In the genomic region with DNA sequence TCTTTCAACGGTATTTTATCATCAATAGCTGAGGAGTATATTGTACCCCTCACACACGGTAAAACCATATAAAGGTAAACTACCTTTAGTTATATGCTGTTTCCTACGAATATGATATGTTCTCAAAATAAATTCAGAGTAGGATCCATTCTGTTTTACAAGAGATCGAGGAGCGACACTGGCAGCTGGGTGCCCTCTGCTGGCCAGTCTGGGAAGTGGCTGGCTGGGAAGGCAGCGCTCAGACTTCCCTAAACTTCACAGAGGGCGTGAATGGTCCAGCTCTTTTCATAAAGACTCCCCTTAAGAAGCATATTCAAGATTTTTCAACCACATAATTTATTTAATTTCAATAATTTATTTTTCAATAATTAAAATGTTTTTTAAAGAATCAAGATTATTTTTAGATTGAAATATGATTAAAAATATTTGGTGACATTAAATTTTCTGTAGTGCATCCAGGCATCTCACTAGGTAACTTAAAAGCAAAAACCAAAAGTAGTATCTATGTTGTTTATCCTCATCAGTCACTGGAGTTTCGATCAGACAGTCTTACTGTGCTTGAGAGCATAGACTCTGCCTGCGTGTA, we compare ENCODE assay signal across 8 cellular contexts.
A peak's percentile ranks its signal among the peaks of the same experiment; 100 is the strongest.
DNase-seq lines count a peak whose midpoint lies in the region; ATAC-seq, FAIRE-seq and TF ChIP-seq lines count a peak whose summit lies in the region.

No MANE protein-coding gene starts in this region.

- POLR2A ChIA-PET in GM12878 (lab: Charles Lee), result no interaction called here

- H3K4me1 ChIP-seq in Karpas-422 (ENCODE audit: low read length) (no peaks in the 10 kb centered on the region), GM12878 (ENCODE audit: control insufficient read depth, insufficient read depth, low read length) (no peaks in the 10 kb centered on the region), spleen (peaks cover 0 to 14% (median 3%) of the 10 kb centered on the region in 6 donors)

- no peaks in the 10 kb centered on the region for H3K36me3 ChIP-seq in Karpas-422 (ENCODE audit: insufficient read depth, low read length)
- no peaks in the 10 kb centered on the region for H3K36me3 ChIP-seq in GM12878 (ENCODE audit: control insufficient read depth in 2 of 2, insufficient read depth in 2 of 2, low read length in 1 of 2)
- H3K36me3 ChIP-seq in spleen, result no peaks in the 10 kb centered on the region

- BruUV-seq in GM12878 (replicated peaks; lab: Mats Ljungman, UMichigan), result no TSS peak

- H3K4me3 ChIP-seq in Karpas-422 (ENCODE audit: low read length) (no peak overlapping the region), GM12878 (no peak overlapping the region), iPS-18c (ENCODE audit: insufficient read depth, low read depth, low read length) (0 out of 2 replicates have a peak overlapping the region, but pooled peaks have one; percentile 15), spleen (no peak overlapping the region)

- TF ChIP-seq POLR2A in GM12878 (IDR thresholded peaks at IDR 0.05; ENCODE audit: low read depth, low read length) (no peak), spleen (IDR thresholded peaks at IDR 0.05) (no peak)

- H3K9me3 ChIP-seq in Karpas-422 (ENCODE audit: low read length) (no peaks in the 10 kb centered on the region), GM12878 (replicated peaks; ENCODE audit: control insufficient read depth, insufficient read depth, low read length) (no peaks in the 10 kb centered on the region), iPS-18c (ENCODE audit: control insufficient read depth, insufficient read depth, low read length) (no peaks in the 10 kb centered on the region), spleen (no peaks in the 10 kb centered on the region)

- H2AFZ ChIP-seq in Karpas-422 (ENCODE audit: low read length) (no peak overlapping the region), GM12878 (ENCODE audit: control insufficient read depth, low read depth, low read length) (no peak overlapping the region)

- peak; percentile 99 for TF ChIP-seq CTCF in GM10266 (IDR thresholded peaks at IDR 0.05; ENCODE audit: control insufficient read depth, insufficient read depth, low read depth, missing control alignments)
- peak; percentile 94 to 99 (median 97); a peak in 5 of 6 replicates for TF ChIP-seq CTCF in GM12878 (IDR thresholded peaks at IDR 0.05 in 2 of 3, conservative IDR thresholded peaks at IDR 0.05 in 1 of 3; ENCODE audit: control insufficient read depth in 2 of 3, extremely low read depth in 1 of 3, insufficient read depth in 1 of 3, low read depth in 3 of 3, low read length in 3 of 3)
- peak; percentile 55 to 97 (median 94) for TF ChIP-seq CTCF in spleen (IDR thresholded peaks at IDR 0.05 in 8 of 11, conservative IDR thresholded peaks at IDR 0.05 in 3 of 11)

- DNase-seq in GM10266 (ENCODE audit: extremely low spot score), result peak; percentile 81
- DNase-seq in Karpas-422, result peak; percentile 82
- peak in 3 of 5 experiments; percentile 25 to 63 (median 43) for DNase-seq in T-helper 2 cell
- DNase-seq in GM12878 (ENCODE audit: low read depth, low spot score), result no peak
- DNase-seq in spleen, result peak; percentile 89
- DNase-seq in putamen (ENCODE audit: low spot score), result no peak

- peak; percentile 91 for ATAC-seq in GM21723 (IDR thresholded peaks at IDR 0.05; ENCODE audit: unreplicated experiment)
- peak; percentile 92 for ATAC-seq in GM12878

- TF ChIP-seq RAD21 in GM12878 (IDR thresholded peaks at IDR 0.05; ENCODE audit: insufficient read depth, low read depth, low read length), result peak; percentile 77

- SMC1A ChIA-PET in GM12878 (lab: Charles Lee; ENCODE audit: uncharacterized antibody, unreplicated experiment), result interaction anchor here (0.9 to 3.8 kb wide), 8 partner anchors 9 to 416 kb away, joined by 3 to 29 read pairs (median 4); no protein-coding TSS in a partner anchor

- H3K27ac ChIP-seq in Karpas-422 (ENCODE audit: low read length) (no peak overlapping the region), GM12878 (ENCODE audit: control insufficient read depth, insufficient read depth) (no peak overlapping the region), spleen (no peak overlapping the region)

- no peaks in the 10 kb centered on the region for H3K79me2 ChIP-seq in Karpas-422 (ENCODE audit: low read length)
- H3K79me2 ChIP-seq in GM12878 (ENCODE audit: control insufficient read depth, insufficient read depth, low read length), result no peaks in the 10 kb centered on the region

- no peaks in the 10 kb centered on the region for H4K20me1 ChIP-seq in Karpas-422 (ENCODE audit: insufficient read depth, low read depth, low read length)
- H4K20me1 ChIP-seq in GM12878 (ENCODE audit: control insufficient read depth, insufficient read depth), result no peaks in the 10 kb centered on the region

- CTCF ChIA-PET in GM12878 (lab: Yijun Ruan, JAX), result interaction anchor here (0.6 to 4.8 kb wide), 11 partner anchors 10 to 500 kb away, joined by 3 to 108 read pairs (median 4); no protein-coding TSS in a partner anchor

- no peak overlapping the region for H3K4me2 ChIP-seq in Karpas-422 (ENCODE audit: low read depth, low read length, poor library complexity, severe bottlenecking)
- H3K4me2 ChIP-seq in GM12878 (ENCODE audit: control insufficient read depth, insufficient read depth), result no peak overlapping the region

- intact Hi-C loops in GM12878 (cut with micrococcal nuclease; ENCODE audit: unreplicated experiment), result loop anchor here (1.0 kb wide), 2 partner anchors 121 to 410 kb away; no protein-coding TSS in a partner anchor
- intact Hi-C loops in spleen (cut with DNase I; ENCODE audit: low total_unique reads), result loop anchor here (5.0 kb wide), 1 partner anchor 408 kb away; no protein-coding TSS in a partner anchor

- H3K9ac ChIP-seq in Karpas-422 (ENCODE audit: low read length) (no peak overlapping the region), GM12878 (ENCODE audit: control insufficient read depth, insufficient read depth, low read length) (no peak overlapping the region)

- TF ChIP-seq EP300 in GM12878 (IDR thresholded peaks at IDR 0.05; ENCODE audit: borderline replicate concordance in 1 of 2, control insufficient read depth in 1 of 2, low read depth in 2 of 2, low read length in 2 of 2), result no peak

- WGBS in GM12878 (ENCODE audit: insufficient coverage, insufficient replicate concordance, low lambda C conversion rate, missing lambda C conversion rate), result 13% methylated on average over 9 of the region's 9 CpGs
- WGBS in spleen, 5 donors, result 14 to 17% (median 15%) methylated on average over 9 of the region's 9 CpGs

- RAD21 ChIA-PET in GM12878 (lab: Charles Lee; ENCODE audit: unreplicated experiment), result interaction anchor here (0.9 to 2.0 kb wide), 5 partner anchors 122 to 414 kb away, joined by 3 to 28 read pairs (median 5); no protein-coding TSS in a partner anchor

- peak; percentile 90 for FAIRE-seq in GM12878 (lab: Jason Lieb, UNC)

- in situ Hi-C loops in GM12878 (cut with MboI), result loop anchor here (5.0 kb wide), 2 partner anchors 118 to 413 kb away; no protein-coding TSS in a partner anchor

- H3K9me2 ChIP-seq in Karpas-422 (replicated peaks; ENCODE audit: insufficient read depth, low read length), result no peaks in the 10 kb centered on the region

- H3K27me3 ChIP-seq in Karpas-422 (ENCODE audit: low read length) (no peaks in the 10 kb centered on the region), GM12878 (replicated peaks in 1 of 2; ENCODE audit: control insufficient read depth in 2 of 2, insufficient read depth in 2 of 2, low read length in 1 of 2) (no peaks in the 10 kb centered on the region; a peak in 2 of 4 replicates), spleen (replicated peaks in 1 of 7) (peaks cover 0 to 93% (median 25%) of the 10 kb centered on the region in 7 donors)

TF ChIP-seq in GM12878, 131 proteins besides CTCF, POLR2A, EP300 and RAD21 (continues in another document):
- 0 out of 4 replicates have a peak, but pooled peaks of 1 of the 2 experiments have one; percentile 23 for TF ChIP-seq BHLHE40 (IDR thresholded peaks at IDR 0.05; ENCODE audit: borderline replicate concordance in 1 of 2, low read depth in 2 of 2, low read length in 1 of 2)
- TF ChIP-seq, protein P1, sequence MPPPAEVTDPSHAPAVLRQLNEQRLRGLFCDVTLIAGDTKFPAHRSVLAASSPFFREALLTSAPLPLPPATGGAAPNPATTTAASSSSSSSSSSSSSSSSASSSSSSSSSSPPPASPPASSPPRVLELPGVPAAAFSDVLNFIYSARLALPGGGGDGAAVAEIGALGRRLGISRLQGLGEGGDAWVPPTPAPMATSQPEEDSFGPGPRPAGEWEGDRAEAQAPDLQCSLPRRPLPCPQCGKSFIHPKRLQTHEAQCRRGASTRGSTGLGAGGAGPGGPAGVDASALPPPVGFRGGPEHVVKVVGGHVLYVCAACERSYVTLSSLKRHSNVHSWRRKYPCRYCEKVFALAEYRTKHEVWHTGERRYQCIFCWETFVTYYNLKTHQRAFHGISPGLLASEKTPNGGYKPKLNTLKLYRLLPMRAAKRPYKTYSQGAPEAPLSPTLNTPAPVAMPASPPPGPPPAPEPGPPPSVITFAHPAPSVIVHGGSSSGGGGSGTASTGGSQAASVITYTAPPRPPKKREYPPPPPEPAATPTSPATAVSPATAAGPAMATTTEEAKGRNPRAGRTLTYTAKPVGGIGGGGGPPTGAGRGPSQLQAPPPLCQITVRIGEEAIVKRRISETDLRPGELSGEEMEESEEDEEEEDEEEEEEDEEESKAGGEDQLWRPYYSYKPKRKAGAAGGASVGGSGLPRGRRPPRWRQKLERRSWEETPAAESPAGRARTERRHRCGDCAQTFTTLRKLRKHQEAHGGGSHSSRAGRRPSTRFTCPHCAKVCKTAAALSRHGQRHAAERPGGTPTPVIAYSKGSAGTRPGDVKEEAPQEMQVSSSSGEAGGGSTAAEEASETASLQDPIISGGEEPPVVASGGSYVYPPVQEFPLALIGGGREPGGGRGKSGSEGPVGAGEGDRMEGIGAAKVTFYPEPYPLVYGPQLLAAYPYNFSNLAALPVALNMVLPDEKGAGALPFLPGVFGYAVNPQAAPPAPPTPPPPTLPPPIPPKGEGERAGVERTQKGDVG (CRISPR knock-in tag; IDR thresholded peaks at IDR 0.05), result no peak
- TF ChIP-seq MTA3 (IDR thresholded peaks at IDR 0.05; ENCODE audit: borderline replicate concordance, low read length), result no peak
- TF ChIP-seq, protein P2, sequence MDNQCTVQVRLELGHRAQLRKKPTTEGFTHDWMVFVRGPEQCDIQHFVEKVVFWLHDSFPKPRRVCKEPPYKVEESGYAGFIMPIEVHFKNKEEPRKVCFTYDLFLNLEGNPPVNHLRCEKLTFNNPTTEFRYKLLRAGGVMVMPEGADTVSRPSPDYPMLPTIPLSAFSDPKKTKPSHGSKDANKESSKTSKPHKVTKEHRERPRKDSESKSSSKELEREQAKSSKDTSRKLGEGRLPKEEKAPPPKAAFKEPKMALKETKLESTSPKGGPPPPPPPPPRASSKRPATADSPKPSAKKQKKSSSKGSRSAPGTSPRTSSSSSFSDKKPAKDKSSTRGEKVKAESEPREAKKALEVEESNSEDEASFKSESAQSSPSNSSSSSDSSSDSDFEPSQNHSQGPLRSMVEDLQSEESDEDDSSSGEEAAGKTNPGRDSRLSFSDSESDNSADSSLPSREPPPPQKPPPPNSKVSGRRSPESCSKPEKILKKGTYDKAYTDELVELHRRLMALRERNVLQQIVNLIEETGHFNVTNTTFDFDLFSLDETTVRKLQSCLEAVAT (IDR thresholded peaks at IDR 0.05), result no peak
- TF ChIP-seq YY1 (IDR thresholded peaks at IDR 0.05; ENCODE audit: low read depth, low read length), result 0 out of 2 replicates have a peak, but pooled peaks have one; percentile 36
- TF ChIP-seq SPI1 (IDR thresholded peaks at IDR 0.05; ENCODE audit: borderline replicate concordance, insufficient read depth, low read depth, low read length), result peak; percentile 47; the same call in 1 of the 2 replicates

Comparison
In these comparisons a context has a peak if more than half of its experiments do, and no peak if none do; other contexts are left out.
1. DNase-seq: peak in GM10266 (single experiment), Karpas-422 (single experiment), T-helper 2 cell (3 of 5) and spleen (single experiment); none in GM12878 (single experiment) and putamen (single experiment).
2. Peak in every context shown above with its lines, with median percentiles within 50 percentile points of each other: CTCF ChIP-seq.